Comparison of ENCODE assay signal across 10 cellular contexts in genomic region chr18:48293954-48294893, GRCh38.
DNase-seq lines count a peak whose midpoint lies in the region; ATAC-seq and TF ChIP-seq lines count a peak whose summit lies in the region.
"Had no signal": no experiment of that assay in that cellular context is flagged by ENCODE, and none has a peak within 500 bp of the region (broad histone marks: within the 10 kb centered on the region; RNA-seq: fewer than 3 reads in every experiment).

No MANE protein-coding gene starts in this region.

- H3K27ac ChIP-seq in HEK293 (ENCODE audit: extremely low read depth, low read depth, low read length) (no peak overlapping the region), trophoblast cell (ENCODE audit: low read depth, low read length) (no peak overlapping the region), tibial nerve (no peak overlapping the region)

- no peaks in the 10 kb centered on the region for H3K9me3 ChIP-seq in HEK293 (ENCODE audit: control insufficient read depth, insufficient read depth, low read depth, low read length)
- H3K9me3 ChIP-seq in trophoblast cell (ENCODE audit: insufficient read depth, low read depth, low read length) = no peaks in the 10 kb centered on the region
- H3K9me3 ChIP-seq in tibial nerve = no peaks in the 10 kb centered on the region

- H3K4me1 Mint-ChIP-seq in activated CD8-positive, alpha-beta memory T cell treated with anti-CD3 and anti-CD28 coated beads, Interleukin-2, amount 10 ng/mL, durations not matched to agents 7 days and 5 days = no peaks in the 10 kb centered on the region

- no peak for TF ChIP-seq POLR2A in tibial nerve (IDR thresholded peaks at IDR 0.05)

- TF ChIP-seq EP300 in tibial nerve (IDR thresholded peaks at IDR 0.05) = no peak

- TF ChIP-seq CTCF in HEK293 (tag by site-specific recombination; IDR thresholded peaks at IDR 0.05) (no peak), tibial nerve (IDR thresholded peaks at IDR 0.05) (no peak), GM10248 (IDR thresholded peaks at IDR 0.05; ENCODE audit: control extremely low read depth, extremely low read depth, low read depth, missing control alignments) (no peak)

- H3K4me3 ChIP-seq in HEK293 (ENCODE audit: low read depth, low read length) = no peak overlapping the region
- H3K4me3 ChIP-seq in trophoblast cell (ENCODE audit: low read depth, low read length) = no peak overlapping the region
- H3K4me3 ChIP-seq in tibial nerve = no peak overlapping the region

- DNase-seq in NCI-H2081 (lab: John Stamatoyannopoulos, UW) = peak; percentile 86 to 91
- DNase-seq in activated CD8-positive, alpha-beta memory T cell treated with anti-CD3 and anti-CD28 coated beads, Interleukin-2, amount 10 ng/mL, durations not matched to agents 7 days and 5 days = peak; percentile 33
- DNase-seq in trophoblast cell = peak in 1 of 2 donors; percentile 5
- DNase-seq in hepatic stellate cell (ENCODE audit: low spot score) = no peak
- DNase-seq in SK-N-DZ (ENCODE audit: low spot score) = no peak
- DNase-seq in tibial nerve (ENCODE audit: low spot score in 2 of 2) = no peak
- DNase-seq in GM10248 (ENCODE audit: extremely low spot score) = no peak
- DNase-seq: GDM1, T-cell had no signal

- H2AK5ac ChIP-seq in trophoblast cell (ENCODE audit: low read length) = no peak overlapping the region

- ATAC-seq in activated CD8-positive, alpha-beta memory T cell treated with anti-CD3 and anti-CD28 coated beads, Interleukin-2, amount 10 ng/mL, durations not matched to agents 7 days and 5 days = no peak
- ATAC-seq: T-cell had no signal

- no CpG with 5 or more reads among the region's 16 CpGs for WGBS in trophoblast cell (ENCODE audit: extremely low coverage, insufficient coverage, insufficient read length)
- 72% methylated on average over 15 to 16 of the region's 16 CpGs for WGBS in tibial nerve, 2 donors

- no peak overlapping the region for H2BK12ac ChIP-seq in trophoblast cell (ENCODE audit: low read length)

- no peak overlapping the region for H3K23ac ChIP-seq in trophoblast cell (ENCODE audit: low read length)

- peak overlapping the region; percentile 11 for H2BK120ac ChIP-seq in trophoblast cell (ENCODE audit: insufficient read depth, low read length, poor library complexity)

- no peaks in the 10 kb centered on the region for H3K27me3 Mint-ChIP-seq in activated CD8-positive, alpha-beta memory T cell treated with anti-CD3 and anti-CD28 coated beads, Interleukin-2, amount 10 ng/mL, durations not matched to agents 7 days and 5 days

- no peak overlapping the region for H3K4ac ChIP-seq in trophoblast cell (ENCODE audit: low read depth, low read length)

- H4K12ac ChIP-seq in trophoblast cell (ENCODE audit: low read depth, low read length) = no peak overlapping the region

- no peak overlapping the region for H3K18ac ChIP-seq in trophoblast cell (ENCODE audit: low read length)

- H3K14ac ChIP-seq in trophoblast cell (ENCODE audit: low read length) = no peak overlapping the region

- H3K4me2 ChIP-seq in trophoblast cell (ENCODE audit: low read length) = no peak overlapping the region

- H3K4me3 Mint-ChIP-seq in activated CD8-positive, alpha-beta memory T cell treated with anti-CD3 and anti-CD28 coated beads, Interleukin-2, amount 10 ng/mL, durations not matched to agents 7 days and 5 days = no peak overlapping the region
- H3K4me3 Mint-ChIP-seq: T-cell had no signal

- H2AFZ ChIP-seq in trophoblast cell (ENCODE audit: insufficient read depth, low read length, poor library complexity) = no peak overlapping the region

- no peak overlapping the region for H3K27ac Mint-ChIP-seq in activated CD8-positive, alpha-beta memory T cell treated with anti-CD3 and anti-CD28 coated beads, Interleukin-2, amount 10 ng/mL, durations not matched to agents 7 days and 5 days
- H3K27ac Mint-ChIP-seq: T-cell had no signal

- H3K27me3 ChIP-seq in trophoblast cell (ENCODE audit: insufficient read depth, low read length) = no peaks in the 10 kb centered on the region
- no peaks in the 10 kb centered on the region for H3K27me3 ChIP-seq in tibial nerve

- H3K4me1 ChIP-seq in HEK293 (ENCODE audit: control insufficient read depth, insufficient read depth, low read length) (peaks cover 2% of the 10 kb centered on the region; the same call in 1 of the 2 replicates), trophoblast cell (ENCODE audit: control insufficient read depth in 1 of 2, insufficient read depth in 2 of 2, low read length in 2 of 2) (peaks cover 4 to 7% of the 10 kb centered on the region in 2 experiments), tibial nerve (peaks cover 0 to 7% (median 0%) of the 10 kb centered on the region in 4 donors)

- H2BK5ac ChIP-seq in trophoblast cell (ENCODE audit: low read depth, low read length, poor library complexity) = no peak overlapping the region

- no peaks in the 10 kb centered on the region for H3K79me1 ChIP-seq in trophoblast cell (ENCODE audit: low read length)

- POLR2A ChIA-PET in HEK293 (lab: Yijun Ruan, JAX) (no interaction called here), GM10248 (lab: Yijun Ruan, JAX) (no interaction called here)

- no peak overlapping the region for H4K8ac ChIP-seq in trophoblast cell (ENCODE audit: low read depth, low read length)

- H3K79me2 ChIP-seq in trophoblast cell (ENCODE audit: control insufficient read depth, insufficient read depth, low read length, poor library complexity) = no peaks in the 10 kb centered on the region

- H3K36me3 ChIP-seq in HEK293 (ENCODE audit: control insufficient read depth in 2 of 2, insufficient read depth in 1 of 2, low read length in 2 of 2) (no peaks in the 10 kb centered on the region), trophoblast cell (ENCODE audit: control insufficient read depth in 1 of 2, insufficient read depth in 2 of 2, low read length in 2 of 2) (no peaks in the 10 kb centered on the region), tibial nerve (no peaks in the 10 kb centered on the region)

- H3K9me3 Mint-ChIP-seq in activated CD8-positive, alpha-beta memory T cell treated with anti-CD3 and anti-CD28 coated beads, Interleukin-2, amount 10 ng/mL, durations not matched to agents 7 days and 5 days (ENCODE audit: low read depth) = no peaks in the 10 kb centered on the region
- H3K9me3 Mint-ChIP-seq: T-cell had no signal

- H4K91ac ChIP-seq in trophoblast cell (ENCODE audit: low read depth, low read length) = no peak overlapping the region

- CTCF ChIA-PET in HEK293 (lab: Yijun Ruan, JAX) (interaction anchor here (0.6 to 3.1 kb wide), 11 partner anchors 9 to 169 kb away, joined by 3 to 17 read pairs (median 4); no protein-coding TSS in a partner anchor), GM10248 (lab: Yijun Ruan, JAX) (interaction anchor here (1.1 kb wide), 1 partner anchor 17 kb away, joined by 3 read pairs; no protein-coding TSS in a partner anchor)
- CTCF ChIA-PET in activated CD8-positive, alpha-beta memory T cell treated with anti-CD3 and anti-CD28 coated beads, Interleukin-2, amount 10 ng/mL, durations not matched to agents 7 days and 5 days (lab: Charles Lee) = interaction anchor here (0.7 kb wide), 1 partner anchor 264 kb away, joined by 3 read pairs; no protein-coding TSS in a partner anchor

- no peak overlapping the region for H3K9ac ChIP-seq in trophoblast cell (ENCODE audit: low read length)

- no peaks in the 10 kb centered on the region for H3K36me3 Mint-ChIP-seq in activated CD8-positive, alpha-beta memory T cell treated with anti-CD3 and anti-CD28 coated beads, Interleukin-2, amount 10 ng/mL, durations not matched to agents 7 days and 5 days
- H3K36me3 Mint-ChIP-seq: T-cell had no signal

TF ChIP-seq in HEK293, 187 proteins besides CTCF, POLR2A, EP300 and RAD21:
- peak; percentile 49; the same call in 1 of the 2 replicates for TF ChIP-seq KLF17 (tag by site-specific recombination; IDR thresholded peaks at IDR 0.05)
- TF ChIP-seq ZNF629 (tag by site-specific recombination; IDR thresholded peaks at IDR 0.05) = peak; percentile 29; the same call in 1 of the 2 replicates
- no peak for TF ChIP-seq ZEB2 (tag by site-specific recombination; IDR thresholded peaks at IDR 0.05)
- TF ChIP-seq ZNF548 (tag by site-specific recombination; IDR thresholded peaks at IDR 0.05) = no peak
- TF ChIP-seq ZBTB1 (tag by site-specific recombination; IDR thresholded peaks at IDR 0.05) = no peak
- TF ChIP-seq ZNF174 (tag by site-specific recombination; IDR thresholded peaks at IDR 0.05) = no peak
- no peak for TF ChIP-seq ZNF654 (tag by site-specific recombination; IDR thresholded peaks at IDR 0.05; ENCODE audit: low read depth)
- TF ChIP-seq ZIC2 (tag by site-specific recombination; IDR thresholded peaks at IDR 0.05) = 0 out of 2 replicates have a peak, but pooled peaks have one; percentile 10

Comparison
In these comparisons a context has a peak if more than half of its experiments do, and no peak if none do; other contexts are left out.
1. DNase-seq: peak in NCI-H2081 (2 of 2) and activated CD8-positive, alpha-beta memory T cell treated with anti-CD3 and anti-CD28 coated beads, Interleukin-2, amount 10 ng/mL, durations not matched to agents 7 days and 5 days (single experiment); none in hepatic stellate cell (single experiment), SK-N-DZ (single experiment), tibial nerve (0 of 2) and GM10248 (single experiment).